17 cellular contexts compared by ENCODE assay signal in genomic region chr9:87180361-87180760, GRCh38.
"Had no signal": no experiment of that assay in that cellular context is flagged by ENCODE, and none has a peak within 500 bp of the region (broad histone marks: within the 10 kb centered on the region; RNA-seq: fewer than 3 reads in every experiment).

No MANE protein-coding gene starts in this region.

- H3K9me3 ChIP-seq: pancreas, right lobe of liver had no signal

- ATAC-seq: activated CD8-positive, alpha-beta memory T cell treated with anti-CD3 and anti-CD28 coated beads, Interleukin-2, amount 10 ng/mL, durations not matched to agents 7 days and 5 days; effector memory CD8-positive, alpha-beta T cell; left lung; naive thymus-derived CD4-positive, alpha-beta T cell; pancreas; right lobe of liver; stimulated activated naive B cell treated with anti-CD40 and anti-IgM and Interleukin-4, amounts not matched to agents 10 μg/mL and 1 μg/mL and 100 μg/mL, for 72 hours had no signal

- DNase-seq: activated B cell treated with CpG ODN at 0.5 μM for 24 hours; activated CD4-positive, alpha-beta memory T cell treated with anti-CD3 and anti-CD28 coated beads, Interleukin-2, amount 10 ng/mL, durations not matched to agents 7 days and 5 days; activated CD4-positive, alpha-beta T cell treated with anti-CD3 and anti-CD28 coated beads for 4 hours; activated CD8-positive, alpha-beta memory T cell treated with anti-CD3 and anti-CD28 coated beads, Interleukin-2, amount 10 ng/mL, durations not matched to agents 7 days and 5 days; activated naive CD4-positive, alpha-beta T cell treated with Interleukin-2 at 50 U/mL for 16 hours; caudate nucleus; effector memory CD8-positive, alpha-beta T cell; foreskin melanocyte; left lung; naive thymus-derived CD4-positive, alpha-beta T cell; pancreas; right lobe of liver; stimulated activated naive B cell treated with anti-CD40 and anti-IgM and Interleukin-4, amounts not matched to agents 10 μg/mL and 1 μg/mL and 100 μg/mL, for 72 hours; T-helper 2 cell had no signal

- H3K27ac Mint-ChIP-seq: activated B cell treated with CpG ODN at 0.5 μM for 24 hours; activated CD4-positive, alpha-beta memory T cell treated with anti-CD3 and anti-CD28 coated beads, Interleukin-2, amount 10 ng/mL, durations not matched to agents 7 days and 5 days; activated CD8-positive, alpha-beta memory T cell treated with anti-CD3 and anti-CD28 coated beads, Interleukin-2, amount 10 ng/mL, durations not matched to agents 7 days and 5 days; activated T-helper 2 cell treated with anti-CD3 and anti-CD28 coated beads, Interferon-gamma antibody, Interleukin-2, Interleukin-4, amounts not matched to agents 10 μg/mL and 5 μg/mL and 100 μg/mL, durations not matched to agents 14 hours and 24 hours and 36 hours; effector memory CD8-positive, alpha-beta T cell; naive thymus-derived CD4-positive, alpha-beta T cell; stimulated activated naive B cell treated with anti-CD40 and anti-IgM and Interleukin-4, amounts not matched to agents 10 μg/mL and 1 μg/mL and 100 μg/mL, for 72 hours had no signal

- H3K4me3 ChIP-seq: left lung, pancreas, right lobe of liver had no signal

- H3K36me3 Mint-ChIP-seq: naive thymus-derived CD4-positive, alpha-beta T cell; stimulated activated naive B cell treated with anti-CD40 and anti-IgM and Interleukin-4, amounts not matched to agents 10 μg/mL and 1 μg/mL and 100 μg/mL, for 72 hours had no signal

- H3K4me1 Mint-ChIP-seq: activated B cell treated with CpG ODN at 0.5 μM for 24 hours; activated CD4-positive, alpha-beta memory T cell treated with anti-CD3 and anti-CD28 coated beads, Interleukin-2, amount 10 ng/mL, durations not matched to agents 7 days and 5 days; naive thymus-derived CD4-positive, alpha-beta T cell; stimulated activated naive B cell treated with anti-CD40 and anti-IgM and Interleukin-4, amounts not matched to agents 10 μg/mL and 1 μg/mL and 100 μg/mL, for 72 hours had no signal

- H3K36me3 ChIP-seq: left lung, pancreas, right lobe of liver had no signal

- FAIRE-seq: pancreas, urothelium cell line had no signal

- H3K9me3 Mint-ChIP-seq: activated T-helper 2 cell treated with anti-CD3 and anti-CD28 coated beads, Interferon-gamma antibody, Interleukin-2, Interleukin-4, amounts not matched to agents 10 μg/mL and 5 μg/mL and 100 μg/mL, durations not matched to agents 14 hours and 24 hours and 36 hours; effector memory CD8-positive, alpha-beta T cell had no signal

- H3K27me3 ChIP-seq: left lung, pancreas, right lobe of liver had no signal

- H3K4me1 ChIP-seq: left lung, pancreas, right lobe of liver had no signal

- H3K4me3 Mint-ChIP-seq: activated B cell treated with CpG ODN at 0.5 μM for 24 hours; activated CD4-positive, alpha-beta memory T cell treated with anti-CD3 and anti-CD28 coated beads, Interleukin-2, amount 10 ng/mL, durations not matched to agents 7 days and 5 days; activated CD8-positive, alpha-beta memory T cell treated with anti-CD3 and anti-CD28 coated beads, Interleukin-2, amount 10 ng/mL, durations not matched to agents 7 days and 5 days; brain; effector memory CD8-positive, alpha-beta T cell; naive thymus-derived CD4-positive, alpha-beta T cell; stimulated activated naive B cell treated with anti-CD40 and anti-IgM and Interleukin-4, amounts not matched to agents 10 μg/mL and 1 μg/mL and 100 μg/mL, for 72 hours had no signal

- H3K27ac ChIP-seq: left lung, pancreas, right lobe of liver had no signal

- H3K27me3 Mint-ChIP-seq: activated B cell treated with CpG ODN at 0.5 μM for 24 hours; activated CD4-positive, alpha-beta memory T cell treated with anti-CD3 and anti-CD28 coated beads, Interleukin-2, amount 10 ng/mL, durations not matched to agents 7 days and 5 days; activated CD8-positive, alpha-beta memory T cell treated with anti-CD3 and anti-CD28 coated beads, Interleukin-2, amount 10 ng/mL, durations not matched to agents 7 days and 5 days had no signal
